6 cellular contexts compared by ENCODE assay signal in genomic region chr12:57129311-57130288, GRCh38. TPM values are rescaled to one million over a fixed set of nuclear protein-coding genes. Genes with fewer than 3 reads are reported as not detected.
DNase-seq lines count a peak whose midpoint lies in the region; ATAC-seq and TF ChIP-seq lines count a peak whose summit lies in the region.

No MANE protein-coding gene starts in this region.

- under 1% methylated on average over 10 of the region's 12 CpGs for WGBS in HUES64

- no peak for ATAC-seq in HG03175 (IDR thresholded peaks at IDR 0.05; ENCODE audit: unreplicated experiment)
- no peak for ATAC-seq in GM19023 (IDR thresholded peaks at IDR 0.05; ENCODE audit: unreplicated experiment)

- H3K36me3 ChIP-seq in HUES64 (ENCODE audit: insufficient read depth, low read length) = no peaks in the 10 kb centered on the region

- H3K9ac ChIP-seq in HUES64 (ENCODE audit: low read depth, low read length) = peak overlapping the region; percentile 88

- H3K4me3 ChIP-seq in HUES64 (ENCODE audit: low read length) (peak overlapping the region; percentile 96), choroid plexus epithelial cell (ENCODE audit: low read depth, low read length) (peak overlapping the region; percentile 85)

- no peaks in the 10 kb centered on the region for H3K27me3 ChIP-seq in HUES64 (ENCODE audit: insufficient read depth, low read length)

- TF ChIP-seq CTCF in choroid plexus epithelial cell (conservative IDR thresholded peaks at IDR 0.05; ENCODE audit: low read depth, low read length) = no peak
- TF ChIP-seq CTCF in osteocyte (IDR thresholded peaks at IDR 0.05) = no peak

- peak overlapping the region; percentile 89 for H3K4me3 Mint-ChIP-seq in osteocyte (ENCODE audit: unreplicated experiment)

- H3K27ac Mint-ChIP-seq in osteocyte (ENCODE audit: unreplicated experiment) = peak overlapping the region; percentile 86

- H3K36me3 Mint-ChIP-seq in osteocyte (ENCODE audit: unreplicated experiment) = peaks cover 4% of the 10 kb centered on the region

- H3K27me3 Mint-ChIP-seq in osteocyte (ENCODE audit: unreplicated experiment) = no peaks in the 10 kb centered on the region

- peaks cover 62% of the 10 kb centered on the region for H3K4me1 Mint-ChIP-seq in osteocyte (ENCODE audit: unreplicated experiment)

- no peaks in the 10 kb centered on the region for H3K9me3 ChIP-seq in HUES64 (ENCODE audit: insufficient read depth, low read depth, low read length)

- peaks cover 50% of the 10 kb centered on the region for H3K4me1 ChIP-seq in HUES64 (ENCODE audit: insufficient read depth, low read length)

- H3K27ac ChIP-seq in HUES64 (ENCODE audit: low read depth, low read length) = peak overlapping the region; percentile 96

- H3K9me3 Mint-ChIP-seq in osteocyte (ENCODE audit: unreplicated experiment) = no peaks in the 10 kb centered on the region

- DNase-seq in choroid plexus epithelial cell (ENCODE audit: low read depth) (no peak), osteocyte (ENCODE audit: extremely low spot score, unreplicated experiment) (no peak), mucosa of gallbladder (ENCODE audit: low spot score) (no peak)

RNA-seq across cellular contexts. Expression of gene LRP1, which starts 1.3 kb away (rescaled TPM):
- 30.2 TPM for polyA plus RNA-seq in HUES64 (2013, experiment 1 of 2)
- polyA plus RNA-seq in HUES64 (2013, experiment 2 of 2) = 32.8 TPM
- total RNA-seq in osteocyte = 591 and 603 TPM in 2 replicates
- total RNA-seq in mucosa of gallbladder = 241 TPM

RNA-seq across cellular contexts. Expression of gene LRP1-AS, which starts 17.8 kb away (rescaled TPM):
- not detected for polyA plus RNA-seq in HUES64 (2013, experiment 1 of 2)
- polyA plus RNA-seq in HUES64 (2013, experiment 2 of 2) = not detected
- total RNA-seq in osteocyte (not detected in 2 replicates), mucosa of gallbladder (not detected)

RNA-seq across cellular contexts. Expression of gene STAT6, which starts 18.4 kb away (rescaled TPM):
- 24.3 TPM for polyA plus RNA-seq in HUES64 (2013, experiment 1 of 2)
- 28.5 TPM for polyA plus RNA-seq in HUES64 (2013, experiment 2 of 2)
- total RNA-seq in osteocyte = 154 and 161 TPM in 2 replicates
- total RNA-seq in mucosa of gallbladder = 287 TPM

RNA-seq across cellular contexts. Expression of gene NAB2, which starts 40.7 kb away (rescaled TPM):
- 16.1 TPM for polyA plus RNA-seq in HUES64 (2013, experiment 1 of 2)
- polyA plus RNA-seq in HUES64 (2013, experiment 2 of 2) = 20.5 TPM
- total RNA-seq in osteocyte (41.9 and 42.8 TPM in 2 replicates), mucosa of gallbladder (21.4 TPM)

RNA-seq across cellular contexts. Expression of gene NEMP1, which starts 51.0 kb away (rescaled TPM):
- polyA plus RNA-seq in HUES64 (2013, experiment 1 of 2) = 20.3 TPM
- polyA plus RNA-seq in HUES64 (2013, experiment 2 of 2) = 22.6 TPM
- 12.1 and 14.5 TPM in 2 replicates for total RNA-seq in osteocyte
- total RNA-seq in mucosa of gallbladder = 11.4 TPM
